20 cellular contexts compared by ENCODE assay signal in the genomic region with DNA sequence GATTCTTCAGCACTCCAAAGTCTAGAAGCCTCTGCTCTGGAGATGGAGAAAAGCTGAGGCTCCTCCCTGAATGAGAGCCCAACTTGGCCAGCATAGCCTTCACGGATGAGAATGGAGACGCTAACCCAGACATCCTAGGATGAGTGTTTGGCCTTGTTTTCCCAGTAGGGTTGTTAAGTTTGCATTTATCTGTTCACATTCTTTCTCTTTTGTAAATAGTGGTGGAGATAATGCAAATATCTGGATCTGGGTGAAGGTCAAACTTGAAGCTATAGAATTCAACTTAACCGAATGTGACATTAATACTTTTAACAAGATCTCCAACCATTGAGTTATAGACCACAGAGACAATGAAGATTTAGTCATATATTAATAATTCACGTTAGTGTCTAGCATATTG.
"Had no signal": no experiment of that assay in that cellular context is flagged by ENCODE, and none has a peak within 500 bp of the region (broad histone marks: within the 10 kb centered on the region; RNA-seq: fewer than 3 reads in every experiment).

No MANE protein-coding gene starts in this region.

- H3K27me3 ChIP-seq: foreskin keratinocyte, tibial artery, upper lobe of left lung, uterus had no signal

- H2AFZ ChIP-seq: parathyroid adenoma had no signal

- H3K4me3 ChIP-seq: left ventricle myocardium inferior, lower lobe of right lung, prostate gland, spleen, tibial artery, upper lobe of left lung, uterus had no signal

- H3K27ac ChIP-seq: left ventricle myocardium inferior, lower lobe of right lung, parathyroid adenoma, prostate gland, spleen, tibial artery, upper lobe of left lung, uterus had no signal

- FAIRE-seq: kidney had no signal

- DNase-seq: dermis blood vessel endothelial cell; erythroblast; foreskin keratinocyte; kidney; left cardiac atrium; left ventricle myocardium inferior; lower lobe of right lung; mesendoderm; naive B cell; spleen; stimulated activated CD4-positive, alpha-beta T cell treated with anti-CD3 and anti-CD28 coated beads, Interleukin-15, amount 100 ng/mL, for 24 hours; stimulated activated CD4-positive, alpha-beta T cell treated with anti-CD3 and anti-CD28 coated beads, Interleukin-1b, Interleukin-23, amount 100 ng/mL, for 48 hours; stimulated activated CD4-positive, alpha-beta T cell treated with anti-CD3 and anti-CD28 coated beads, Interleukin-4, amount 100 ng/mL, for 24 hours; tibial artery; upper lobe of left lung; uterus had no signal

- H3K79me2 ChIP-seq: parathyroid adenoma had no signal

- H3K36me3 ChIP-seq: left ventricle myocardium inferior, lower lobe of right lung, prostate gland, spleen, tibial artery, upper lobe of left lung, uterus had no signal

- H3K9me3 ChIP-seq: left ventricle myocardium inferior, lower lobe of right lung, prostate gland, spleen, tibial artery, upper lobe of left lung, uterus had no signal

- H3K9ac ChIP-seq: parathyroid adenoma had no signal

- ATAC-seq: foreskin keratinocyte; left cardiac atrium; lower lobe of right lung; sciatic nerve; stimulated activated memory B cell treated with anti-CD40 and anti-IgM and Interleukin-4, amounts not matched to agents 10 μg/mL and 1 μg/mL and 100 μg/mL, for 72 hours had no signal

- H3K4me1 ChIP-seq: left ventricle myocardium inferior, lower lobe of right lung, parathyroid adenoma, spleen, uterus had no signal
